In genomic region chr13:21316376-21316775, GRCh38 we compare ENCODE assay signal across 21 cellular contexts.
DNase-seq lines count a peak whose midpoint lies in the region; ATAC-seq and TF ChIP-seq lines count a peak whose summit lies in the region.
"Had no signal": no experiment of that assay in that cellular context is flagged by ENCODE, and none has a peak within 500 bp of the region (broad histone marks: within the 10 kb centered on the region; RNA-seq: fewer than 3 reads in every experiment).

No MANE protein-coding gene starts in this region.

- ATAC-seq in activated T-cell treated with anti-CD3 and anti-CD28 coated beads, Interleukin-2, amount 50 U/mL, for 72 hours (replicated peaks in 1 of 2) = no peak
- ATAC-seq: A549; CD8-positive, alpha-beta T cell; HCT116 had no signal

- no peak for DNase-seq in activated T-cell treated with anti-CD3 and anti-CD28 coated beads, Interleukin-2, amount 50 U/mL, for 72 hours
- DNase-seq in activated T-cell treated with anti-CD3 and anti-CD28 coated beads, Interleukin-2, amount 50 U/mL, for 48 hours = no peak
- DNase-seq in activated T-helper 2 cell treated with anti-CD3 and anti-CD28 coated beads, Interferon-gamma antibody, Interleukin-2, Interleukin-4, amounts not matched to agents 10 μg/mL and 5 μg/mL and 100 μg/mL, durations not matched to agents 14 hours and 24 hours and 36 hours (ENCODE audit: low spot score) = no peak
- DNase-seq in foreskin melanocyte (peak; percentile 44), inferior parietal cortex (ENCODE audit: extremely low spot score) (no peak), NCI-H510A (lab: John Stamatoyannopoulos, UW) (no peak), progenitor cell of endocrine pancreas (ENCODE audit: low spot score, unreplicated experiment) (no peak)
- DNase-seq: AML-193; C1 segment of cervical spinal cord; Caco-2; CD8-positive, alpha-beta T cell; KBM-7; MG63; NCI-H1694; NCI-H2029 treated with DMSO at 0.1 percent for 48 hours; NCI-H446 treated with DMSO at 0.1 percent for 48 hours; NCI-H526 treated with DMSO at 0.1 percent for 48 hours; Right ventricle myocardium superior; RPMI8226 had no signal

- H3K36me3 Mint-ChIP-seq in activated T-cell treated with anti-CD3 and anti-CD28 coated beads, Interleukin-2, amount 50 U/mL, for 72 hours (ENCODE audit: insufficient read depth in 2 of 2) = peaks cover 2 to 4% of the 10 kb centered on the region in 2 donors
- peaks cover 32% of the 10 kb centered on the region for H3K36me3 Mint-ChIP-seq in activated T-helper 2 cell treated with anti-CD3 and anti-CD28 coated beads, Interferon-gamma antibody, Interleukin-2, Interleukin-4, amounts not matched to agents 10 μg/mL and 5 μg/mL and 100 μg/mL, durations not matched to agents 14 hours and 24 hours and 36 hours (ENCODE audit: low read depth)
- H3K36me3 Mint-ChIP-seq in progenitor cell of endocrine pancreas (ENCODE audit: insufficient read depth) = peaks cover 7% of the 10 kb centered on the region

- TF ChIP-seq CTCF in progenitor cell of endocrine pancreas (IDR thresholded peaks at IDR 0.05; ENCODE audit: unreplicated experiment) = no peak

- no peak overlapping the region for H3K4me3 Mint-ChIP-seq in activated T-cell treated with anti-CD3 and anti-CD28 coated beads, Interleukin-2, amount 50 U/mL, for 72 hours
- H3K4me3 Mint-ChIP-seq in activated T-helper 2 cell treated with anti-CD3 and anti-CD28 coated beads, Interferon-gamma antibody, Interleukin-2, Interleukin-4, amounts not matched to agents 10 μg/mL and 5 μg/mL and 100 μg/mL, durations not matched to agents 14 hours and 24 hours and 36 hours (ENCODE audit: low read depth) = no peak overlapping the region
- no peak overlapping the region for H3K4me3 Mint-ChIP-seq in progenitor cell of endocrine pancreas (ENCODE audit: low read depth)
- H3K4me3 Mint-ChIP-seq: CD8-positive, alpha-beta T cell had no signal

- no peaks in the 10 kb centered on the region for H3K27me3 Mint-ChIP-seq in activated T-cell treated with anti-CD3 and anti-CD28 coated beads, Interleukin-2, amount 50 U/mL, for 72 hours (ENCODE audit: low read depth)
- no peaks in the 10 kb centered on the region for H3K27me3 Mint-ChIP-seq in activated T-helper 2 cell treated with anti-CD3 and anti-CD28 coated beads, Interferon-gamma antibody, Interleukin-2, Interleukin-4, amounts not matched to agents 10 μg/mL and 5 μg/mL and 100 μg/mL, durations not matched to agents 14 hours and 24 hours and 36 hours (ENCODE audit: low read depth)
- H3K27me3 Mint-ChIP-seq in progenitor cell of endocrine pancreas = no peaks in the 10 kb centered on the region

- H3K9me3 Mint-ChIP-seq in activated T-cell treated with anti-CD3 and anti-CD28 coated beads, Interleukin-2, amount 50 U/mL, for 72 hours = peaks cover 0 to 2% of the 10 kb centered on the region in 2 donors
- H3K9me3 Mint-ChIP-seq in activated T-helper 2 cell treated with anti-CD3 and anti-CD28 coated beads, Interferon-gamma antibody, Interleukin-2, Interleukin-4, amounts not matched to agents 10 μg/mL and 5 μg/mL and 100 μg/mL, durations not matched to agents 14 hours and 24 hours and 36 hours = no peaks in the 10 kb centered on the region
- H3K9me3 Mint-ChIP-seq in progenitor cell of endocrine pancreas (ENCODE audit: low read depth) = peaks cover 11% of the 10 kb centered on the region
- H3K9me3 Mint-ChIP-seq: CD8-positive, alpha-beta T cell had no signal

- H3K4me1 Mint-ChIP-seq in activated T-cell treated with anti-CD3 and anti-CD28 coated beads, Interleukin-2, amount 50 U/mL, for 72 hours (ENCODE audit: low read depth) = peaks cover 11% of the 10 kb centered on the region
- peaks cover 12% of the 10 kb centered on the region for H3K4me1 Mint-ChIP-seq in activated T-helper 2 cell treated with anti-CD3 and anti-CD28 coated beads, Interferon-gamma antibody, Interleukin-2, Interleukin-4, amounts not matched to agents 10 μg/mL and 5 μg/mL and 100 μg/mL, durations not matched to agents 14 hours and 24 hours and 36 hours (ENCODE audit: low read depth)
- no peaks in the 10 kb centered on the region for H3K4me1 Mint-ChIP-seq in progenitor cell of endocrine pancreas (ENCODE audit: low read depth)

- peak overlapping the region; percentile 17 for H3K27ac Mint-ChIP-seq in activated T-cell treated with anti-CD3 and anti-CD28 coated beads, Interleukin-2, amount 50 U/mL, for 72 hours
- peak overlapping the region; percentile 77 for H3K27ac Mint-ChIP-seq in activated T-helper 2 cell treated with anti-CD3 and anti-CD28 coated beads, Interferon-gamma antibody, Interleukin-2, Interleukin-4, amounts not matched to agents 10 μg/mL and 5 μg/mL and 100 μg/mL, durations not matched to agents 14 hours and 24 hours and 36 hours
- no peak overlapping the region for H3K27ac Mint-ChIP-seq in progenitor cell of endocrine pancreas
- H3K27ac Mint-ChIP-seq: CD8-positive, alpha-beta T cell had no signal

- intact Hi-C loops in activated T-helper 2 cell treated with anti-CD3 and anti-CD28 coated beads, Interferon-gamma antibody, Interleukin-2, Interleukin-4, amounts not matched to agents 10 μg/mL and 5 μg/mL and 100 μg/mL, durations not matched to agents 14 hours and 24 hours and 36 hours (cut with micrococcal nuclease) = loop anchor here (1.0 kb wide), 1 partner anchor 13 kb away; no protein-coding TSS in a partner anchor
